In the genomic region with DNA sequence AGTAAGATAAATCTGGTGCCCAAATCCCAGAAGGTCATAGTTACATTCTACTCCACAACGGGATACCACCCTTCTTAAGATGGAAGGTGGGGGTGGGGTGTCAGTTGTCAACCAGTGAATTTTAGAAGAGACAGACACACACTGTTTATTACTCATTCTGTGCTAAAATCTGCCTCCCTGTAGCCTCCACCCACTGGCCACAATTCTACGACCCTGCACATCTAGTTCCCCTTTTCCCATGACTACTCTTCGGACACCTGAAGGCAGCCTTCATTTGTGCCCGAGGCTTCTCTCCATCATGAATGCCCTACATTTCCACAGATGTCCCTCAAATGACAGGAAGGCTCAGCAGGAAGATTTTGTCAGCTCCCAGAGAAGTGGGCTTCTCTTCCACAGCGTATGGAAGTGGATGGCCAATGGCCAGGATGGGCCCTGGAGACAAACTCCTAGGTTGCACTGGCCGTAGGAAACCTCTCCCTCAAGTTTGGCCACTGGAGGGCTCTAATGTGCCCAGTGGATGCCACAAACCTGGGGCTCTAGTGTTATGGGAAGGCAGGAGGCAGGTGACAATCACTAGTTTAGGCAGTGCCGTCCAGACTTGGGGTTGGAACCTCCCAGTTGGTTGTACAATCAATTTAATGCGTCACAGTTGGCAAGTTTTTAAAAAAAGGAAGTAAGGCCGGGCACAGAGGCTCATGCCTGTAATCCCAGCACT, we compare ENCODE assay signal across 19 cellular contexts. TPM values are rescaled to one million over a fixed set of nuclear protein-coding genes. Genes with fewer than 3 reads are reported as not detected.
DNase-seq lines count a peak whose midpoint lies in the region; ATAC-seq and TF ChIP-seq lines count a peak whose summit lies in the region.
"Had no signal": no experiment of that assay in that cellular context is flagged by ENCODE, and none has a peak within 500 bp of the region (broad histone marks: within the 10 kb centered on the region; RNA-seq: fewer than 3 reads in every experiment).

No MANE protein-coding gene starts in this region.

- no peak for ATAC-seq in GM21576 (IDR thresholded peaks at IDR 0.05; ENCODE audit: unreplicated experiment)

- H3K79me2 ChIP-seq in OCI-LY3 (ENCODE audit: low read length), result no peaks in the 10 kb centered on the region
- H3K79me2 ChIP-seq: parathyroid adenoma had no signal

- no peak overlapping the region for H3K27ac ChIP-seq in 22Rv1
- no peak overlapping the region for H3K27ac ChIP-seq in OCI-LY3 (ENCODE audit: low read length)
- no peak overlapping the region for H3K27ac ChIP-seq in endodermal cell (ENCODE audit: low read depth, low read length)
- no peak overlapping the region for H3K27ac ChIP-seq in uterus
- H3K27ac ChIP-seq: parathyroid adenoma, spleen, stomach had no signal

- H3K4me2 ChIP-seq in OCI-LY3 (ENCODE audit: low read length), result no peak overlapping the region

- H3K4me1 Mint-ChIP-seq in endodermal cell, result peaks cover 14% of the 10 kb centered on the region
- H3K4me1 Mint-ChIP-seq: central memory CD8-positive, alpha-beta T cell had no signal

- DNase-seq in H7 (peak; percentile 57), endodermal cell (peak; percentile 80), uterus (no peak), putamen (ENCODE audit: low spot score) (no peak)
- no peak for DNase-seq in activated naive CD4-positive, alpha-beta T cell (lab: John Stamatoyannopoulos, UW)
- DNase-seq: activated CD8-positive, alpha-beta memory T cell treated with anti-CD3 and anti-CD28 coated beads, Interleukin-2, amount 50 U/mL, for 48 hours; DMS 273 treated with DMSO at 0.1 percent for 48 hours; glutamatergic neuron; kidney; NCI-H1048; spleen; stomach; SW 1271 had no signal

- H3K4me1 ChIP-seq in OCI-LY3 (ENCODE audit: low read length), result 0 out of 2 replicates have a peak, but pooled peaks cover 4% of the 10 kb centered on the region
- H3K4me1 ChIP-seq in endodermal cell (ENCODE audit: control insufficient read depth, insufficient read depth, low read length), result no peaks in the 10 kb centered on the region
- H3K4me1 ChIP-seq in uterus, result no peaks in the 10 kb centered on the region
- H3K4me1 ChIP-seq: parathyroid adenoma, spleen had no signal

- no peaks in the 10 kb centered on the region for H3K36me3 ChIP-seq in H7 (replicated peaks; ENCODE audit: control insufficient read depth, insufficient read depth, low read length)
- no peaks in the 10 kb centered on the region for H3K36me3 ChIP-seq in OCI-LY3 (replicated peaks; ENCODE audit: low read depth, low read length)
- no peaks in the 10 kb centered on the region for H3K36me3 ChIP-seq in endodermal cell (ENCODE audit: control insufficient read depth, insufficient read depth, low read length)
- H3K36me3 ChIP-seq in uterus, result no peaks in the 10 kb centered on the region
- H3K36me3 ChIP-seq: spleen had no signal

- H3K4me3 ChIP-seq in H7 (ENCODE audit: insufficient read depth, low read depth, low read length) (no peak overlapping the region), OCI-LY3 (ENCODE audit: low read length) (no peak overlapping the region), endodermal cell (ENCODE audit: low read length) (no peak overlapping the region), uterus (no peak overlapping the region)
- H3K4me3 ChIP-seq: spleen, stomach had no signal

- intact Hi-C loops in uterus (cut with DNase I; ENCODE audit: low total_unique reads), result no loop called here

- no peaks in the 10 kb centered on the region for H3K27me3 ChIP-seq in H7 (ENCODE audit: control insufficient read depth, insufficient read depth, low read length)
- H3K27me3 ChIP-seq in OCI-LY3 (ENCODE audit: low read depth, low read length), result peaks cover 16% of the 10 kb centered on the region; the same call in 1 of the 2 replicates
- H3K27me3 ChIP-seq in endodermal cell (ENCODE audit: control insufficient read depth, insufficient read depth, low read length, poor library complexity, severe bottlenecking), result no peaks in the 10 kb centered on the region
- H3K27me3 ChIP-seq in uterus, result no peaks in the 10 kb centered on the region
- H3K27me3 ChIP-seq: stomach had no signal

- no peak overlapping the region for H3K27ac Mint-ChIP-seq in endodermal cell

- no peak overlapping the region for H3K9ac ChIP-seq in OCI-LY3 (ENCODE audit: low read length)
- no peak overlapping the region for H3K9ac ChIP-seq in endodermal cell (ENCODE audit: extremely low read depth, low read length, poor library complexity, severe bottlenecking)
- H3K9ac ChIP-seq: parathyroid adenoma had no signal

- H3K4me3 Mint-ChIP-seq in endodermal cell, result no peak overlapping the region
- H3K4me3 Mint-ChIP-seq: central memory CD8-positive, alpha-beta T cell had no signal

- H3K27me3 Mint-ChIP-seq in endodermal cell (ENCODE audit: insufficient read depth), result no peaks in the 10 kb centered on the region

- no peaks in the 10 kb centered on the region for H4K20me1 ChIP-seq in OCI-LY3 (ENCODE audit: insufficient read depth, low read length)

- peak; percentile 22; the same call in 1 of the 2 replicates for TF ChIP-seq CTCF in 22Rv1 (IDR thresholded peaks at IDR 0.05)
- peak; percentile 15; the same call in 1 of the 2 replicates for TF ChIP-seq CTCF in OCI-LY3 (IDR thresholded peaks at IDR 0.05; ENCODE audit: low read depth, low read length)
- peak; percentile 75 for TF ChIP-seq CTCF in endodermal cell (conservative IDR thresholded peaks at IDR 0.05)
- no peak for TF ChIP-seq CTCF in uterus (IDR thresholded peaks at IDR 0.05)

- TF ChIP-seq POLR2A in uterus (IDR thresholded peaks at IDR 0.05), result no peak

- no peaks in the 10 kb centered on the region for H3K36me3 Mint-ChIP-seq in endodermal cell (ENCODE audit: low read depth)

- H3K9me3 Mint-ChIP-seq in endodermal cell, result no peaks in the 10 kb centered on the region
- H3K9me3 Mint-ChIP-seq: central memory CD8-positive, alpha-beta T cell had no signal

- H3K9me3 ChIP-seq in OCI-LY3 (ENCODE audit: insufficient read depth, low read length), result no peaks in the 10 kb centered on the region
- no peaks in the 10 kb centered on the region for H3K9me3 ChIP-seq in endodermal cell (ENCODE audit: control insufficient read depth, low read length)
- no peaks in the 10 kb centered on the region for H3K9me3 ChIP-seq in uterus
- H3K9me3 ChIP-seq: spleen, stomach had no signal

- no peak overlapping the region for H2AFZ ChIP-seq in OCI-LY3 (ENCODE audit: low read depth, low read length)
- H2AFZ ChIP-seq: parathyroid adenoma had no signal

- WGBS in endodermal cell (ENCODE audit: insufficient coverage in 1 of 2, insufficient read length in 1 of 2), 2 experiments, result 91 to 97% methylated on average over 7 to 9 of the region's 9 CpGs

RNA-seq across cellular contexts. Expression of a gene that starts 46.6 kb away (rescaled TPM):
- 0.62 and 2.0 TPM in 2 replicates for total RNA-seq in H7 (2014; rRNA removed; shearing (Covaris generic))
- total RNA-seq in endodermal cell, result 1 to 10 TPM; 2.7 to 4.6 TPM
- 1.1 TPM for polyA plus RNA-seq in endodermal cell (2013, experiment 1 of 2)
- 1.1 TPM for polyA plus RNA-seq in endodermal cell (2013, experiment 2 of 2)
- 1 to 10 TPM in 3 of 4 donors, under 1 TPM in 1; 0.29 to 5.5 (median 2.1) TPM for total RNA-seq in uterus
- total RNA-seq: endothelial cell of umbilical vein had no signal

Comparison
In these comparisons a context has a peak if more than half of its experiments do, and no peak if none do; other contexts are left out.
1. CTCF ChIP-seq: peak in 22Rv1 (single experiment), OCI-LY3 (single experiment) and endodermal cell (single experiment); none in uterus (0 of 4).
2. DNase-seq: peak in H7 (single experiment) and endodermal cell (single experiment); none in activated naive CD4-positive, alpha-beta T cell (0 of 4), uterus (0 of 2) and putamen (single experiment).